ENCODE assay signal across 8 cellular contexts in genomic region chr16:82263456-82264159, GRCh38.
DNase-seq lines count a peak whose midpoint lies in the region; ATAC-seq and TF ChIP-seq lines count a peak whose summit lies in the region.

No MANE protein-coding gene starts in this region.

- H3K27me3 ChIP-seq in right cardiac atrium (ENCODE audit: control insufficient read depth, insufficient read depth) (no peaks in the 10 kb centered on the region), gastrocnemius medialis (no peaks in the 10 kb centered on the region)

- no peak for TF ChIP-seq EP300 in Ishikawa (IDR thresholded peaks at IDR 0.05; ENCODE audit: borderline replicate concordance)

- no peak overlapping the region for H3K4me3 ChIP-seq in right cardiac atrium (ENCODE audit: low read length)
- no peak overlapping the region for H3K4me3 ChIP-seq in gastrocnemius medialis

- no peak overlapping the region for H3K27ac ChIP-seq in right cardiac atrium (ENCODE audit: low read length)
- no peak overlapping the region for H3K27ac ChIP-seq in gastrocnemius medialis

- intact Hi-C loops in right cardiac atrium (cut with DNase I) (loop anchor here in 3 of 4 donors (2.0 to 5.0 kb wide), 5 partner anchors 79 to 319 kb away; no protein-coding TSS in a partner anchor), gastrocnemius medialis (cut with DNase I; ENCODE audit: low total_unique reads) (loop anchor here (1.0 to 10.0 kb wide), 4 partner anchors 81 to 1183 kb away; no protein-coding TSS in a partner anchor)

- ATAC-seq in GM18861 (IDR thresholded peaks at IDR 0.05; ENCODE audit: unreplicated experiment) (peak; percentile 77), right cardiac atrium (peak; percentile 83 to 91), gastrocnemius medialis (peak; percentile 56 to 90)

- no peak for TF ChIP-seq POLR2A in gastrocnemius medialis (IDR thresholded peaks at IDR 0.05)

- 29% methylated on average over 10 of the region's 10 CpGs for WGBS in right cardiac atrium

- H3K9me3 ChIP-seq in right cardiac atrium (ENCODE audit: control insufficient read depth, low read length) (no peaks in the 10 kb centered on the region), gastrocnemius medialis (no peaks in the 10 kb centered on the region)

- TF ChIP-seq RAD21 in Ishikawa (IDR thresholded peaks at IDR 0.05; ENCODE audit: low read depth) = peak; percentile 98

- in situ Hi-C loops in gastrocnemius medialis (cut with MboI; ENCODE audit: low sequenced_read_pairs in 4 of 4) = loop anchor here (10.0 to 25.0 kb wide), 5 partner anchors 311 to 1181 kb away; no protein-coding TSS in a partner anchor

- no peaks in the 10 kb centered on the region for H3K36me3 ChIP-seq in gastrocnemius medialis

- no peaks in the 10 kb centered on the region for H3K4me1 ChIP-seq in right cardiac atrium (ENCODE audit: control insufficient read depth, insufficient read depth, low read length)
- peaks cover 0 to 5% of the 10 kb centered on the region in 2 donors for H3K4me1 ChIP-seq in gastrocnemius medialis

- peak; percentile 64 to 90 (median 80) for TF ChIP-seq CTCF in gastrocnemius medialis (IDR thresholded peaks at IDR 0.05 in 4 of 5, conservative IDR thresholded peaks at IDR 0.05 in 1 of 5)

- DNase-seq in AG08396 (ENCODE audit: low spot score) (peak; percentile 71), T follicular helper cell (ENCODE audit: low read depth) (peak; percentile 24), amniotic stem cell (lab: John Stamatoyannopoulos, UW) (peak; percentile 5), right cardiac atrium (peak in 2 of 3 donors; percentile 32 to 56), gastrocnemius medialis (peak; percentile 22 to 29), GDM1 (lab: John Stamatoyannopoulos, UW) (no peak)

TF ChIP-seq in Ishikawa, 13 proteins besides CTCF, POLR2A, EP300 and RAD21:
- TF ChIP-seq MAX (IDR thresholded peaks at IDR 0.05) (no peak), ZBTB7A (IDR thresholded peaks at IDR 0.05; ENCODE audit: low read depth) (no peak), CREB1 (IDR thresholded peaks at IDR 0.05; ENCODE audit: low read depth) (no peak), FOXM1 (IDR thresholded peaks at IDR 0.05; ENCODE audit: borderline replicate concordance, low read depth) (no peak), USF1 (IDR thresholded peaks at IDR 0.05) (no peak), EGR1 (IDR thresholded peaks at IDR 0.05) (no peak), NFIC (IDR thresholded peaks at IDR 0.05) (no peak), TCF12 (IDR thresholded peaks at IDR 0.05; ENCODE audit: low read depth) (no peak), CEBPB (IDR thresholded peaks at IDR 0.05) (no peak), TAF1 (IDR thresholded peaks at IDR 0.05; ENCODE audit: low read depth) (no peak), YY1 (IDR thresholded peaks at IDR 0.05; ENCODE audit: low read depth) (no peak), TEAD4 (IDR thresholded peaks at IDR 0.05) (no peak)
